In genomic region chr19:39342647-39343305, GRCh38 we compare ENCODE assay signal across 9 cellular contexts. TPM values are rescaled to one million over a fixed set of nuclear protein-coding genes. Genes with fewer than 3 reads are reported as not detected.
DNase-seq lines count a peak whose midpoint lies in the region; ATAC-seq, FAIRE-seq and TF ChIP-seq lines count a peak whose summit lies in the region.
"Had no signal": no experiment of that assay in that cellular context is flagged by ENCODE, and none has a peak within 500 bp of the region (broad histone marks: within the 10 kb centered on the region; RNA-seq: fewer than 3 reads in every experiment).

No MANE protein-coding gene starts in this region.

- no peaks in the 10 kb centered on the region for H3K9me3 ChIP-seq in kidney (ENCODE audit: control insufficient read depth in 1 of 2, low read length in 2 of 2)

- DNase-seq in AG20443 (ENCODE audit: low spot score) (peak; percentile 41), astrocyte of the hippocampus (ENCODE audit: low read depth, low spot score) (peak; percentile 45), kidney (peak; percentile 84), substantia nigra (lab: John Stamatoyannopoulos, UW) (peak in 5 of 49 donors; percentile 25 to 59 (median 47)), Kasumi-1 (lab: John Stamatoyannopoulos, UW) (no peak), NCI-H2171 (lab: John Stamatoyannopoulos, UW) (no peak)

- no peak for FAIRE-seq in kidney (lab: Jason Lieb, UNC)

- H3K36me3 ChIP-seq in kidney (ENCODE audit: control insufficient read depth in 1 of 2, insufficient read depth in 2 of 2, low read length in 2 of 2): no peaks in the 10 kb centered on the region

- H3K4me3 ChIP-seq in kidney (ENCODE audit: low read length in 2 of 2): peak overlapping the region; percentile 69 to 78

- peak overlapping the region; percentile 74 to 75 for H3K9ac ChIP-seq in kidney (ENCODE audit: low read length in 2 of 2)

- intact Hi-C loops in kidney (cut with DNase I): no loop called here

- ATAC-seq in HG03442 (IDR thresholded peaks at IDR 0.05; ENCODE audit: unreplicated experiment): peak; percentile 9
- ATAC-seq in GM19397 (IDR thresholded peaks at IDR 0.05; ENCODE audit: unreplicated experiment): no peak

- no peak for TF ChIP-seq CTCF in kidney (IDR thresholded peaks at IDR 0.05; ENCODE audit: borderline replicate concordance, extremely low read depth, insufficient read depth)

- H3K27ac ChIP-seq in kidney (ENCODE audit: low read depth in 2 of 2, low read length in 2 of 2) (peak overlapping the region; percentile 57 to 67), substantia nigra (ENCODE audit: low read depth, low read length, poor library complexity, severe bottlenecking) (peak overlapping the region; percentile 86)

- peaks cover 4 to 10% of the 10 kb centered on the region in 2 donors for H3K4me1 ChIP-seq in kidney (ENCODE audit: control insufficient read depth in 1 of 2, insufficient read depth in 1 of 2, low read depth in 1 of 2, low read length in 2 of 2)

RNA-seq across cellular contexts. Expression of gene SAMD4B, which starts 0.6 kb away (rescaled TPM):
- 100 TPM for total RNA-seq in kidney
- 92.9 TPM for polyA plus RNA-seq in kidney (ENCODE audit: insufficient read depth, low read depth, low replicate concordance)

RNA-seq across cellular contexts. Expression of gene GMFG, which starts 6.9 kb away (rescaled TPM):
- total RNA-seq in kidney: 60.7 TPM
- 52.4 TPM for polyA plus RNA-seq in kidney (ENCODE audit: insufficient read depth, low read depth, low replicate concordance)

RNA-seq across cellular contexts. Expression of gene LRFN1, which starts 22.1 kb away (rescaled TPM):
- total RNA-seq in kidney: 1.2 TPM
- polyA plus RNA-seq in kidney (ENCODE audit: insufficient read depth, low read depth, low replicate concordance): 0.80 TPM

RNA-seq across cellular contexts. Expression of gene IFNL1, which starts 46.6 kb away (rescaled TPM):
- not detected for total RNA-seq in kidney
- not detected for polyA plus RNA-seq in kidney (ENCODE audit: insufficient read depth, low read depth, low replicate concordance)
- total RNA-seq: pulmonary artery endothelial cell had no signal

RNA-seq across cellular contexts. Expression of gene PAF1, which starts 48.1 kb away (rescaled TPM):
- 37.1 TPM for total RNA-seq in kidney
- 54.0 TPM for polyA plus RNA-seq in kidney (ENCODE audit: insufficient read depth, low read depth, low replicate concordance)

Comparison
In these comparisons a context has a peak if more than half of its experiments do, and no peak if none do; other contexts are left out.
1. DNase-seq: peak in AG20443 (single experiment), astrocyte of the hippocampus (single experiment) and kidney (single experiment); none in Kasumi-1 (0 of 2) and NCI-H2171 (single experiment).